In the genomic region with DNA sequence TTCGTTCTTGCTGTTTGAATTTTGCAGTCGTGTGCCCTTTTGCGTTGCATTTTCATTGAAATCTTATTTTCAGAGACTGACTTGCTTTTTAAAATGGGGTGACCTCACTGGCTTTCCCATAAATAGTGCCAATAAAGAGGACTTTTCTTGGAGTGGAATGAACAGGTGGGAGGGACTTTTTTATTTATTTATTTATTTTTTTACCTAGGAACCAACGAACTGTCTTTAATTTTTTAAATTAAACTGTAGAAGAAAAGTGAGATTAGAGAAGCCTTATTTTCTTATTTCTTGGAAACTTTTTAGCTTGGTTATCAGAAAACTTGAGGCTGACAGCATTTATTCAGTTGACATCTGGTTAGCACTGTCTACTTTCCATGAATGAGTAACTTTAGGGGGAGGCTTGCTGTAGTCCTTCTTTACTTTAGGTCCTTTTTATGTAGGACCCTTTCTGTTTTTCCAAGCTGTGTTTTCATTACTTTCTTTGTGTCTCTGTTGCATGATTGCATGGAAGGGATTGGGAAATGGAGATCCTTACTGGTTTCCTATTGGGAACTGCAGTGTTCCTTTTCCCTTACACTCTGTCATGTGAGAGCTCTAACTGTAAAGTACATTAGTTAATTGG, we compare ENCODE assay signal across 9 cellular contexts. TPM values are rescaled to one million over a fixed set of nuclear protein-coding genes. Genes with fewer than 3 reads are reported as not detected.
DNase-seq lines count a peak whose midpoint lies in the region; ATAC-seq and TF ChIP-seq lines count a peak whose summit lies in the region.
"Had no signal": no experiment of that assay in that cellular context is flagged by ENCODE, and none has a peak within 500 bp of the region (broad histone marks: within the 10 kb centered on the region; RNA-seq: fewer than 3 reads in every experiment).

No MANE protein-coding gene starts in this region.

- no peak for TF ChIP-seq EP300 in SK-N-SH (IDR thresholded peaks at IDR 0.05; ENCODE audit: borderline replicate concordance in 1 of 2, low read depth in 1 of 2, low read length in 1 of 2)

- peak overlapping the region; percentile 95 for H3K4me3 Mint-ChIP-seq in activated T-helper 1 cell treated with anti-CD3 and anti-CD28 coated beads, Interleukin-12 subunit alpha, Interleukin-12 subunit beta, Interleukin-2, Interleukin-4 antibody, amounts not matched to agents 30 ng/mL and 10 ng/mL and 1 ng/mL, durations not matched to agents 14 hours and 24 hours and 36 hours

- no peaks in the 10 kb centered on the region for H3K36me3 ChIP-seq in SK-N-SH (replicated peaks in 1 of 2; ENCODE audit: control insufficient read depth in 1 of 2, insufficient read depth in 2 of 2, low read length in 1 of 2)

- no peak overlapping the region for H3K9ac ChIP-seq in SK-N-SH

- H3K27ac ChIP-seq in SK-N-SH (ENCODE audit: low read depth in 2 of 2, low read length in 1 of 2) = no peak overlapping the region

- peaks cover 23% of the 10 kb centered on the region for H3K27me3 Mint-ChIP-seq in activated T-helper 1 cell treated with anti-CD3 and anti-CD28 coated beads, Interleukin-12 subunit alpha, Interleukin-12 subunit beta, Interleukin-2, Interleukin-4 antibody, amounts not matched to agents 30 ng/mL and 10 ng/mL and 1 ng/mL, durations not matched to agents 14 hours and 24 hours and 36 hours (ENCODE audit: insufficient read depth)

- no peak for TF ChIP-seq RAD21 in SK-N-SH (IDR thresholded peaks at IDR 0.05; ENCODE audit: low read length)

- H3F3A ChIP-seq in SK-N-SH (replicated peaks; ENCODE audit: insufficient read depth) = no peaks in the 10 kb centered on the region

- H3K36me3 Mint-ChIP-seq in activated T-helper 1 cell treated with anti-CD3 and anti-CD28 coated beads, Interleukin-12 subunit alpha, Interleukin-12 subunit beta, Interleukin-2, Interleukin-4 antibody, amounts not matched to agents 30 ng/mL and 10 ng/mL and 1 ng/mL, durations not matched to agents 14 hours and 24 hours and 36 hours (ENCODE audit: low read depth) = peaks cover 2% of the 10 kb centered on the region

- H3K9me2 ChIP-seq in SK-N-SH = 0 out of 2 replicates have a peak, but pooled peaks cover 2% of the 10 kb centered on the region

- CTCF ChIA-PET in SK-N-SH (lab: Yijun Ruan, JAX) = interaction anchor here (1.7 kb wide), 1 partner anchor 134 kb away, joined by 4 read pairs; no protein-coding TSS in a partner anchor

- TF ChIP-seq CTCF in SK-N-SH (IDR thresholded peaks at IDR 0.05) = no peak

- peak overlapping the region; percentile 85 for H3K4me2 ChIP-seq in SK-N-SH

- H3K4me1 ChIP-seq in SK-N-SH (ENCODE audit: control insufficient read depth in 1 of 2, insufficient read depth in 2 of 2, low read depth in 1 of 2, low read length in 1 of 2) = peaks cover 0 to 3% of the 10 kb centered on the region in 2 experiments; a peak in 3 of 4 replicates

- intact Hi-C loops in activated T-helper 1 cell treated with anti-CD3 and anti-CD28 coated beads, Interleukin-12 subunit alpha, Interleukin-12 subunit beta, Interleukin-2, Interleukin-4 antibody, amounts not matched to agents 30 ng/mL and 10 ng/mL and 1 ng/mL, durations not matched to agents 14 hours and 24 hours and 36 hours (cut with micrococcal nuclease) = loop anchor here (1.0 to 5.0 kb wide), 6 partner anchors 31 to 958 kb away; a partner anchor contains a TSS

- no peaks in the 10 kb centered on the region for H3K9me3 Mint-ChIP-seq in activated T-helper 1 cell treated with anti-CD3 and anti-CD28 coated beads, Interleukin-12 subunit alpha, Interleukin-12 subunit beta, Interleukin-2, Interleukin-4 antibody, amounts not matched to agents 30 ng/mL and 10 ng/mL and 1 ng/mL, durations not matched to agents 14 hours and 24 hours and 36 hours

- H3K4me3 ChIP-seq in SK-N-SH (ENCODE audit: low read depth in 2 of 2, low read length in 1 of 2) = peak overlapping the region; percentile 64 to 71

- no peaks in the 10 kb centered on the region for H4K20me1 ChIP-seq in SK-N-SH (ENCODE audit: insufficient read depth)

- H3K4me1 Mint-ChIP-seq in activated T-helper 1 cell treated with anti-CD3 and anti-CD28 coated beads, Interleukin-12 subunit alpha, Interleukin-12 subunit beta, Interleukin-2, Interleukin-4 antibody, amounts not matched to agents 30 ng/mL and 10 ng/mL and 1 ng/mL, durations not matched to agents 14 hours and 24 hours and 36 hours (ENCODE audit: low read depth) = peaks cover 44% of the 10 kb centered on the region

- peaks cover 10% of the 10 kb centered on the region; the same call in 1 of the 2 replicates for H3K27me3 ChIP-seq in SK-N-SH (ENCODE audit: insufficient read depth)

- no peak for ATAC-seq in SK-N-SH treated with all-trans-retinoic acid at 6 μM for 48 hours

- DNase-seq in SK-N-SH (no peak), inferior parietal cortex (ENCODE audit: extremely low spot score) (peak; percentile 46), superior temporal gyrus (ENCODE audit: extremely low spot score) (peak; percentile 57), NCI-H526 treated with DMSO at 0.1 percent for 48 hours (lab: John Stamatoyannopoulos, UW) (no peak), MV-4-11 (lab: John Stamatoyannopoulos, UW) (no peak)
- DNase-seq in activated T-helper 1 cell treated with anti-CD3 and anti-CD28 coated beads, Interleukin-12 subunit alpha, Interleukin-12 subunit beta, Interleukin-2, Interleukin-4 antibody, amounts not matched to agents 30 ng/mL and 10 ng/mL and 1 ng/mL, durations not matched to agents 14 hours and 24 hours and 36 hours (ENCODE audit: low spot score) = no peak
- no peak for DNase-seq in stimulated activated CD4-positive, alpha-beta T cell treated with anti-CD3 and anti-CD28 coated beads, Interleukin-4, amount 100 ng/mL, for 4 hours

- H3K79me2 ChIP-seq in SK-N-SH (ENCODE audit: insufficient read depth) = no peaks in the 10 kb centered on the region

- H2AFZ ChIP-seq in SK-N-SH (ENCODE audit: low read depth) = peak overlapping the region; percentile 79; the same call in 1 of the 2 replicates

- no peaks in the 10 kb centered on the region for H3K9me3 ChIP-seq in SK-N-SH

- H3K27ac Mint-ChIP-seq in activated T-helper 1 cell treated with anti-CD3 and anti-CD28 coated beads, Interleukin-12 subunit alpha, Interleukin-12 subunit beta, Interleukin-2, Interleukin-4 antibody, amounts not matched to agents 30 ng/mL and 10 ng/mL and 1 ng/mL, durations not matched to agents 14 hours and 24 hours and 36 hours = peak overlapping the region; percentile 96

- WGBS in SK-N-SH (ENCODE audit: low lambda C conversion rate) = 0% methylated on average over 4 of the region's 4 CpGs

- POLR2A ChIA-PET in SK-N-SH (lab: Yijun Ruan, JAX) = no interaction called here

TF ChIP-seq in SK-N-SH, 30 proteins besides CTCF, POLR2A, EP300 and RAD21 (continues in another document):
- TF ChIP-seq, protein P1, sequence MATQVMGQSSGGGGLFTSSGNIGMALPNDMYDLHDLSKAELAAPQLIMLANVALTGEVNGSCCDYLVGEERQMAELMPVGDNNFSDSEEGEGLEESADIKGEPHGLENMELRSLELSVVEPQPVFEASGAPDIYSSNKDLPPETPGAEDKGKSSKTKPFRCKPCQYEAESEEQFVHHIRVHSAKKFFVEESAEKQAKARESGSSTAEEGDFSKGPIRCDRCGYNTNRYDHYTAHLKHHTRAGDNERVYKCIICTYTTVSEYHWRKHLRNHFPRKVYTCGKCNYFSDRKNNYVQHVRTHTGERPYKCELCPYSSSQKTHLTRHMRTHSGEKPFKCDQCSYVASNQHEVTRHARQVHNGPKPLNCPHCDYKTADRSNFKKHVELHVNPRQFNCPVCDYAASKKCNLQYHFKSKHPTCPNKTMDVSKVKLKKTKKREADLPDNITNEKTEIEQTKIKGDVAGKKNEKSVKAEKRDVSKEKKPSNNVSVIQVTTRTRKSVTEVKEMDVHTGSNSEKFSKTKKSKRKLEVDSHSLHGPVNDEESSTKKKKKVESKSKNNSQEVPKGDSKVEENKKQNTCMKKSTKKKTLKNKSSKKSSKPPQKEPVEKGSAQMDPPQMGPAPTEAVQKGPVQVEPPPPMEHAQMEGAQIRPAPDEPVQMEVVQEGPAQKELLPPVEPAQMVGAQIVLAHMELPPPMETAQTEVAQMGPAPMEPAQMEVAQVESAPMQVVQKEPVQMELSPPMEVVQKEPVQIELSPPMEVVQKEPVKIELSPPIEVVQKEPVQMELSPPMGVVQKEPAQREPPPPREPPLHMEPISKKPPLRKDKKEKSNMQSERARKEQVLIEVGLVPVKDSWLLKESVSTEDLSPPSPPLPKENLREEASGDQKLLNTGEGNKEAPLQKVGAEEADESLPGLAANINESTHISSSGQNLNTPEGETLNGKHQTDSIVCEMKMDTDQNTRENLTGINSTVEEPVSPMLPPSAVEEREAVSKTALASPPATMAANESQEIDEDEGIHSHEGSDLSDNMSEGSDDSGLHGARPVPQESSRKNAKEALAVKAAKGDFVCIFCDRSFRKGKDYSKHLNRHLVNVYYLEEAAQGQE (IDR thresholded peaks at IDR 0.05; ENCODE audit: low read depth, low read length) = no peak
- TF ChIP-seq GATA2 (CRISPR knock-in tag; IDR thresholded peaks at IDR 0.05) = no peak

TF ChIP-seq in SK-N-SH treated with all-trans-retinoic acid at 6 μM for 48 hours, 23 proteins besides CTCF, POLR2A, EP300 and RAD21 (continues in another document):
- no peak for TF ChIP-seq ISL1 (CRISPR knock-in tag; IDR thresholded peaks at IDR 0.05)
- TF ChIP-seq, protein P2, sequence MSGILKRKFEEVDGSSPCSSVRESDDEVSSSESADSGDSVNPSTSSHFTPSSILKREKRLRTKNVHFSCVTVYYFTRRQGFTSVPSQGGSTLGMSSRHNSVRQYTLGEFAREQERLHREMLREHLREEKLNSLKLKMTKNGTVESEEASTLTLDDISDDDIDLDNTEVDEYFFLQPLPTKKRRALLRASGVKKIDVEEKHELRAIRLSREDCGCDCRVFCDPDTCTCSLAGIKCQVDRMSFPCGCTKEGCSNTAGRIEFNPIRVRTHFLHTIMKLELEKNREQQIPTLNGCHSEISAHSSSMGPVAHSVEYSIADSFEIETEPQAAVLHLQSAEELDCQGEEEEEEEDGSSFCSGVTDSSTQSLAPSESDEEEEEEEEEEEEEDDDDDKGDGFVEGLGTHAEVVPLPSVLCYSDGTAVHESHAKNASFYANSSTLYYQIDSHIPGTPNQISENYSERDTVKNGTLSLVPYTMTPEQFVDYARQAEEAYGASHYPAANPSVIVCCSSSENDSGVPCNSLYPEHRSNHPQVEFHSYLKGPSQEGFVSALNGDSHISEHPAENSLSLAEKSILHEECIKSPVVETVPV (CRISPR knock-in tag; IDR thresholded peaks at IDR 0.05) = no peak
- TF ChIP-seq ZFP3 (CRISPR knock-in tag; IDR thresholded peaks at IDR 0.05) = no peak
- TF ChIP-seq OSR1 (CRISPR knock-in tag; IDR thresholded peaks at IDR 0.05) = no peak
- no peak for TF ChIP-seq ZNF565 (CRISPR knock-in tag; conservative IDR thresholded peaks at IDR 0.05; ENCODE audit: low read depth)
- TF ChIP-seq BACH2 (CRISPR knock-in tag; IDR thresholded peaks at IDR 0.05; ENCODE audit: borderline replicate concordance) = no peak
- no peak for TF ChIP-seq TCF4 (CRISPR knock-in tag; IDR thresholded peaks at IDR 0.05; ENCODE audit: borderline replicate concordance)
- TF ChIP-seq ZNF8 (CRISPR knock-in tag; IDR thresholded peaks at IDR 0.05) = no peak

RNA-seq across cellular contexts. Expression of a gene that starts 1.7 kb away (rescaled TPM):
- polyA plus RNA-seq in SK-N-SH (2012; rRNA removed) = 1.6 and 1.8 TPM in 2 replicates
- 1.5 TPM in 2 replicates for polyA plus RNA-seq in SK-N-SH (2012; cell fraction: cytosol; rRNA removed)
- polyA plus RNA-seq in SK-N-SH (2012; cell fraction: nucleus; rRNA removed) = 0.42 and 0.76 TPM in 2 replicates
- total RNA-seq in activated T-helper 1 cell treated with anti-CD3 and anti-CD28 coated beads, Interleukin-12 subunit alpha, Interleukin-12 subunit beta, Interleukin-2, Interleukin-4 antibody, amounts not matched to agents 30 ng/mL and 10 ng/mL and 1 ng/mL, durations not matched to agents 14 hours and 24 hours and 36 hours = 36.3 and 43.3 TPM in 2 replicates
- total RNA-seq: RPMI7951 had no signal

Comparison
In these comparisons a context has a peak if more than half of its experiments do, and no peak if none do; other contexts are left out.
1. DNase-seq: peak in inferior parietal cortex (single experiment) and superior temporal gyrus (single experiment); none in SK-N-SH (single experiment), activated T-helper 1 cell treated with anti-CD3 and anti-CD28 coated beads, Interleukin-12 subunit alpha, Interleukin-12 subunit beta, Interleukin-2, Interleukin-4 antibody, amounts not matched to agents 30 ng/mL and 10 ng/mL and 1 ng/mL, durations not matched to agents 14 hours and 24 hours and 36 hours (single experiment), stimulated activated CD4-positive, alpha-beta T cell treated with anti-CD3 and anti-CD28 coated beads, Interleukin-4, amount 100 ng/mL, for 4 hours (0 of 2), NCI-H526 treated with DMSO at 0.1 percent for 48 hours (single experiment) and MV-4-11 (single experiment).